In genomic region chr7:121322460-121322859, GRCh38 we compare ENCODE assay signal across 27 cellular contexts. TPM values are rescaled to one million over a fixed set of nuclear protein-coding genes. Genes with fewer than 3 reads are reported as not detected.
"Had no signal": no experiment of that assay in that cellular context is flagged by ENCODE, and none has a peak within 500 bp of the region (broad histone marks: within the 10 kb centered on the region; RNA-seq: fewer than 3 reads in every experiment).

No MANE protein-coding gene starts in this region.

- H3K4me1 ChIP-seq: breast epithelium, lower lobe of right lung, stomach, transverse colon had no signal

- H3K27me3 ChIP-seq: breast epithelium, transverse colon had no signal

- H3K9me3 ChIP-seq: breast epithelium, lower lobe of right lung, stomach, transverse colon had no signal

- H3K36me3 ChIP-seq: breast epithelium, lower lobe of right lung, stomach, transverse colon had no signal

- DNase-seq: activated CD4-positive, alpha-beta memory T cell treated with anti-CD3 and anti-CD28 coated beads for 36 hours; activated CD4-positive, alpha-beta T cell treated with anti-CD3 and anti-CD28 coated beads for 48 hours; activated naive CD4-positive, alpha-beta T cell treated with Interleukin-2 at 50 U/mL for 16 hours; activated naive CD8-positive, alpha-beta T cell treated with anti-CD3 and anti-CD28 coated beads for 36 hours; activated T-cell treated with anti-CD3 and anti-CD28 coated beads, Interleukin-2, amount 50 U/mL, for 48 hours; effector memory CD8-positive, alpha-beta T cell; foreskin melanocyte; kidney; lower lobe of right lung; mesendoderm; naive thymus-derived CD4-positive, alpha-beta T cell; posterior cingulate gyrus; small intestine; stimulated activated CD4-positive, alpha-beta T cell treated with anti-CD3 and anti-CD28 coated beads, Interleukin-2, amount 100 ng/mL, for 24 hours; stomach; transverse colon had no signal

- H3K27ac ChIP-seq: breast epithelium, lower lobe of right lung, stomach, transverse colon had no signal

- H3K4me3 ChIP-seq: breast epithelium, lower lobe of right lung, stomach, transverse colon had no signal

- FAIRE-seq: colon, endothelial cell of umbilical vein, kidney, small intestine, urothelium cell line had no signal

- ATAC-seq: effector memory CD8-positive, alpha-beta T cell; esophagus mucosa; left lobe of liver; lower lobe of right lung; naive thymus-derived CD4-positive, alpha-beta T cell; sciatic nerve; stimulated activated effector memory CD8-positive, alpha-beta T cell treated with anti-CD3 and anti-CD28 coated beads, Interleukin-12 subunit alpha, Interleukin-12 subunit beta, amount 100 ng/mL, for 72 hours had no signal

RNA-seq across cellular contexts. Expression of gene WNT16, which starts 6.3 kb away (rescaled TPM):
- total RNA-seq: activated CD4-positive, alpha-beta memory T cell treated with anti-CD3 and anti-CD28 coated beads for 36 hours; activated naive CD8-positive, alpha-beta T cell treated with anti-CD3 and anti-CD28 coated beads for 36 hours; dermis microvascular lymphatic vessel endothelial cell; endothelial cell of umbilical vein; kidney; left lobe of liver; lower lobe of right lung; naive thymus-derived CD4-positive, alpha-beta T cell; neural crest cell; omental fat pad; sciatic nerve had no signal
- polyA plus RNA-seq: endothelial cell of umbilical vein; naive thymus-derived CD4-positive, alpha-beta T cell had no signal
